In the genomic region with DNA sequence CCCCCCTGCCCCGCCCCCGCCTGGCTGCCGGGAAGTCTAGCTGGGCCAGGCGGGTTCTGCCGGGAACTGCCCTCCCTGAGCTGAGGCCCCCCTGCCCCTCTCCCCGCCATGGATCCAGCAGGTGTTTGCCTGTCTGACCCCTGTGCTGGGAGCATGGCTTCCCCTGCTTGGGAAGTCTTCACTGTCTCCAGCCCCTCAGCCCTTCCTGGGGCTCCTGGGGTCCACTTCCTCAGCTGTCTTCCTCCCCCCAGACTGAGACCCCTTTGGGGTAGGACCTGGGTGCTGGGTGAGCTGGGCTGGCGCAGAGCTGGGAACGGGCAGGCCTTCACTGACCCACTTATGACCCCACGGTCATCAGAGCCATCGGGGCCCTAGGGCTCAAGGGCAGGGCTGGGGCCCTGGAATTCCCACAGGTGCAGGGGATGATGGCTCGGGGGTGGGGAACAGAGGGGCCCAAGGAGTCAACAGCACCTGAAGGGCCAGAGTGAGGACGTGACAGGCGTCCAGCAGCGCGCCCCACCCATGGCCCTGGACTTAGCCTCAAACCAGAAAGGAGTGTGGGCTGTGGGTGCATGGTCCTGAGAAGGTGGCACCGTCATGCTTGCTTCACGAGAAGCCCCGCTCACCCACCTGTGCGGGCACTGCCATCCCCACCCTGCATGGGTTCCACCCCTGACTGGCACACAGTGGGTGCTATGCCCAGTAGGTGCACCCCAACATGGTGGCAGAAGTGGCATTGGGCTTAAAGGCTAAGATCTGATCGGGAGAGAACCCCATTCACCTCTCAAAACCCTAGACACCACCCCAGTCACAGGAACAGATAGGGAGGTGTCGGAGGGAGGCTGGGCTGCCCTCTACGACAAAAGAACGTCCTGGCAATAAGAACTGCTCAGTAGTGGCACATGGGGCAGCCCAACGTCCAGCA, we compare ENCODE assay signal across 1 cellular context.
TF ChIP-seq lines count a peak whose summit lies in the region.

No MANE protein-coding gene starts in this region.

TF ChIP-seq in HepG2, 621 proteins besides CTCF, POLR2A, EP300 and RAD21 (continued from another document and continues in another):
- peak; percentile 95 for TF ChIP-seq ZNF281 (CRISPR knock-in tag; IDR thresholded peaks at IDR 0.05; ENCODE audit: borderline replicate concordance)
- no peak for TF ChIP-seq ZNF142 (CRISPR knock-in tag; IDR thresholded peaks at IDR 0.05)
- no peak for TF ChIP-seq ZNF773 (CRISPR knock-in tag; IDR thresholded peaks at IDR 0.05; ENCODE audit: borderline replicate concordance)
- TF ChIP-seq ISX (CRISPR knock-in tag; conservative IDR thresholded peaks at IDR 0.05): no peak
- no peak for TF ChIP-seq NPAS2 (CRISPR knock-in tag; IDR thresholded peaks at IDR 0.05; ENCODE audit: borderline replicate concordance)
- peak; percentile 23; the same call in 1 of the 2 replicates for TF ChIP-seq ZNF788 (CRISPR knock-in tag; IDR thresholded peaks at IDR 0.05; ENCODE audit: borderline replicate concordance)
- TF ChIP-seq E2F2 (CRISPR knock-in tag; IDR thresholded peaks at IDR 0.05; ENCODE audit: borderline replicate concordance): no peak
- TF ChIP-seq, protein P1, sequence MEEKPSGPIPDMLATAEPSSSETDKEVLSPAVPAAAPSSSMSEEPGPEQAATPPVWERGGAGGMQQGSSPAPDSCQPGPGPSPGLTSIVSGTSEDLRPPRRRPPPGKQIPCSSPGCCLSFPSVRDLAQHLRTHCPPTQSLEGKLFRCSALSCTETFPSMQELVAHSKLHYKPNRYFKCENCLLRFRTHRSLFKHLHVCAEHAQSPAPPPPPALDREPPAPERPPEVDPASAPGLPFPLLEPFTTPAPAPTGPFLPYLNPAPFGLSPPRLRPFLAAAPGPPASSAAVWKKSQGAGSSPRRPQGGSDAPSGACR (CRISPR knock-in tag; IDR thresholded peaks at IDR 0.05): no peak
- no peak for TF ChIP-seq ZNF841 (CRISPR knock-in tag; IDR thresholded peaks at IDR 0.05; ENCODE audit: borderline replicate concordance)
- peak; percentile 64; the same call in 1 of the 2 replicates for TF ChIP-seq ZSCAN21 (CRISPR knock-in tag; IDR thresholded peaks at IDR 0.05; ENCODE audit: borderline replicate concordance)
- TF ChIP-seq ZNF501 (CRISPR knock-in tag; IDR thresholded peaks at IDR 0.05): peak; percentile 38; the same call in 1 of the 2 replicates
- no peak for TF ChIP-seq LBX2 (CRISPR knock-in tag; IDR thresholded peaks at IDR 0.05; ENCODE audit: borderline replicate concordance)
- no peak for TF ChIP-seq WIZ (CRISPR knock-in tag; IDR thresholded peaks at IDR 0.05)
- TF ChIP-seq ZNF101 (CRISPR knock-in tag; IDR thresholded peaks at IDR 0.05; ENCODE audit: borderline replicate concordance, low read depth): 0 out of 2 replicates have a peak, but pooled peaks have one; percentile 14
- TF ChIP-seq, protein P2, sequence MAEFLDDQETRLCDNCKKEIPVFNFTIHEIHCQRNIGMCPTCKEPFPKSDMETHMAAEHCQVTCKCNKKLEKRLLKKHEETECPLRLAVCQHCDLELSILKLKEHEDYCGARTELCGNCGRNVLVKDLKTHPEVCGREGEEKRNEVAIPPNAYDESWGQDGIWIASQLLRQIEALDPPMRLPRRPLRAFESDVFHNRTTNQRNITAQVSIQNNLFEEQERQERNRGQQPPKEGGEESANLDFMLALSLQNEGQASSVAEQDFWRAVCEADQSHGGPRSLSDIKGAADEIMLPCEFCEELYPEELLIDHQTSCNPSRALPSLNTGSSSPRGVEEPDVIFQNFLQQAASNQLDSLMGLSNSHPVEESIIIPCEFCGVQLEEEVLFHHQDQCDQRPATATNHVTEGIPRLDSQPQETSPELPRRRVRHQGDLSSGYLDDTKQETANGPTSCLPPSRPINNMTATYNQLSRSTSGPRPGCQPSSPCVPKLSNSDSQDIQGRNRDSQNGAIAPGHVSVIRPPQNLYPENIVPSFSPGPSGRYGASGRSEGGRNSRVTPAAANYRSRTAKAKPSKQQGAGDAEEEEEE (CRISPR knock-in tag; IDR thresholded peaks at IDR 0.05; ENCODE audit: borderline replicate concordance): no peak
- no peak for TF ChIP-seq THAP7 (CRISPR knock-in tag; IDR thresholded peaks at IDR 0.05)
- TF ChIP-seq MTF1 (CRISPR knock-in tag; IDR thresholded peaks at IDR 0.05): no peak
- TF ChIP-seq ZSCAN20 (CRISPR knock-in tag; IDR thresholded peaks at IDR 0.05; ENCODE audit: borderline replicate concordance): no peak
- TF ChIP-seq MTA3 (CRISPR knock-in tag; IDR thresholded peaks at IDR 0.05): no peak
- TF ChIP-seq THAP11 (CRISPR knock-in tag; IDR thresholded peaks at IDR 0.05): peak; percentile 37; the same call in 1 of the 2 replicates
- no peak for TF ChIP-seq ZSCAN25 (CRISPR knock-in tag; IDR thresholded peaks at IDR 0.05)
- no peak for TF ChIP-seq IKZF4 (CRISPR knock-in tag; IDR thresholded peaks at IDR 0.05; ENCODE audit: borderline replicate concordance, low read depth, not compliant biosample characterization)
- TF ChIP-seq MAFK (conservative IDR thresholded peaks at IDR 0.05 in 1 of 2, IDR thresholded peaks at IDR 0.05 in 1 of 2; ENCODE audit: low read length in 2 of 2): no peak
- 0 out of 2 replicates have a peak, but pooled peaks have one; percentile 19 for TF ChIP-seq ZNF614 (CRISPR knock-in tag; IDR thresholded peaks at IDR 0.05; ENCODE audit: borderline replicate concordance)
- peak; percentile 45; the same call in 1 of the 2 replicates for TF ChIP-seq ZFP91 (CRISPR knock-in tag; IDR thresholded peaks at IDR 0.05; ENCODE audit: borderline replicate concordance)
- TF ChIP-seq SMYD3 (CRISPR knock-in tag; IDR thresholded peaks at IDR 0.05): no peak
- TF ChIP-seq STAG1 (CRISPR knock-in tag; IDR thresholded peaks at IDR 0.05): no peak
- no peak for TF ChIP-seq TGIF2 (CRISPR knock-in tag; IDR thresholded peaks at IDR 0.05)
- no peak for TF ChIP-seq SIN3A (IDR thresholded peaks at IDR 0.05; ENCODE audit: borderline replicate concordance, low read depth, low read length)
- TF ChIP-seq CC2D1A (CRISPR knock-in tag; IDR thresholded peaks at IDR 0.05): no peak
- TF ChIP-seq ADNP (CRISPR knock-in tag; IDR thresholded peaks at IDR 0.05): no peak
- no peak; the same call in 1 of the 2 replicates for TF ChIP-seq PITX1 (CRISPR knock-in tag; IDR thresholded peaks at IDR 0.05)
- TF ChIP-seq NR1H2 (CRISPR knock-in tag; IDR thresholded peaks at IDR 0.05; ENCODE audit: borderline replicate concordance, low read depth): no peak
- no peak for TF ChIP-seq POLR2AphosphoS5 (IDR thresholded peaks at IDR 0.05; ENCODE audit: low read depth, low read length)
- TF ChIP-seq IRF1 (CRISPR knock-in tag; IDR thresholded peaks at IDR 0.05; ENCODE audit: low read depth): no peak
- no peak for TF ChIP-seq HINFP (CRISPR knock-in tag; IDR thresholded peaks at IDR 0.05; ENCODE audit: low read depth)
- TF ChIP-seq SOX13 (IDR thresholded peaks at IDR 0.05): no peak
- peak in 1 of 2 experiments; percentile 43; a peak in 1 of 4 replicates for TF ChIP-seq SOX13 (CRISPR knock-in tag; conservative IDR thresholded peaks at IDR 0.05 in 1 of 2, IDR thresholded peaks at IDR 0.05 in 1 of 2)
- TF ChIP-seq DR1 (CRISPR knock-in tag; IDR thresholded peaks at IDR 0.05): peak; percentile 32; the same call in 1 of the 2 replicates
